Comparison of ENCODE assay signal across 9 cellular contexts in genomic region chr15:51874751-51875644, GRCh38. TPM values are rescaled to one million over a fixed set of nuclear protein-coding genes. Genes with fewer than 3 reads are reported as not detected.
DNase-seq lines count a peak whose midpoint lies in the region; ATAC-seq and TF ChIP-seq lines count a peak whose summit lies in the region.
"Had no signal": no experiment of that assay in that cellular context is flagged by ENCODE, and none has a peak within 500 bp of the region (broad histone marks: within the 10 kb centered on the region; RNA-seq: fewer than 3 reads in every experiment).

No MANE protein-coding gene starts in this region.

- DNase-seq in GM04503 (ENCODE audit: low read depth) (peak; percentile 92), foreskin keratinocyte (peak; percentile 98 to 99), sigmoid colon (peak; percentile 67), NCI-H1092 treated with DMSO at 0.1 percent for 48 hours (lab: John Stamatoyannopoulos, UW) (no peak), activated gamma-delta T cell treated with Interleukin-2 at 50 U/mL for 16 hours (no peak)
- DNase-seq: OCI-M1 had no signal

- peak; percentile 83 for ATAC-seq in SK-N-SH treated with all-trans-retinoic acid at 6 μM for 48 hours
- ATAC-seq in foreskin keratinocyte = peak; percentile 90
- ATAC-seq in HG02884 (IDR thresholded peaks at IDR 0.05; ENCODE audit: unreplicated experiment) = no peak
- ATAC-seq in HG03378 (IDR thresholded peaks at IDR 0.05; ENCODE audit: unreplicated experiment) = no peak

- no peak for TF ChIP-seq EP300 in sigmoid colon (IDR thresholded peaks at IDR 0.05)

- 29 to 65% methylated on average over 8 of the region's 8 CpGs for WGBS in sigmoid colon, 2 donors

- H3K27ac ChIP-seq in foreskin keratinocyte = peak overlapping the region; percentile 100
- H3K27ac ChIP-seq in sigmoid colon = peak overlapping the region; percentile 34 to 52 (median 41)

- TF ChIP-seq CTCF in foreskin keratinocyte (conservative IDR thresholded peaks at IDR 0.05) (no peak), sigmoid colon (IDR thresholded peaks at IDR 0.05) (no peak)

- no peak overlapping the region for H3K4me3 ChIP-seq in sigmoid colon

- peaks cover 0 to 24% (median 5%) of the 10 kb centered on the region in 4 donors for H3K36me3 ChIP-seq in sigmoid colon

- TF ChIP-seq POLR2A in sigmoid colon (IDR thresholded peaks at IDR 0.05) = no peak

- peaks cover 51% of the 10 kb centered on the region for H3K4me1 ChIP-seq in foreskin keratinocyte
- H3K4me1 ChIP-seq in sigmoid colon = peaks cover 0 to 32% (median 25%) of the 10 kb centered on the region in 4 donors

- intact Hi-C loops in sigmoid colon (cut with DNase I) = no loop called here

- H3K27me3 ChIP-seq in foreskin keratinocyte (no peaks in the 10 kb centered on the region), sigmoid colon (no peaks in the 10 kb centered on the region)

- H3K9me3 ChIP-seq in sigmoid colon = peaks cover 0 to 3% (median 0%) of the 10 kb centered on the region in 4 donors

TF ChIP-seq in SK-N-SH treated with all-trans-retinoic acid at 6 μM for 48 hours, 23 proteins besides CTCF, POLR2A, EP300 and RAD21:
- TF ChIP-seq ISL1 (CRISPR knock-in tag; IDR thresholded peaks at IDR 0.05) (peak; percentile 43), POU6F1 (CRISPR knock-in tag; IDR thresholded peaks at IDR 0.05; ENCODE audit: borderline replicate concordance, low read depth) (no peak), RARB (CRISPR knock-in tag; IDR thresholded peaks at IDR 0.05) (no peak)

RNA-seq across cellular contexts. Expression of gene TMOD3, which starts 45.5 kb away (rescaled TPM):
- 119 and 120 TPM in 2 replicates for total RNA-seq in foreskin keratinocyte
- 23.8 and 29.1 TPM in 2 replicates for polyA plus RNA-seq in foreskin keratinocyte
- total RNA-seq in sigmoid colon = 10 to 100 TPM; 10.7 to 17.9 (median 15.0) TPM
- 10 to 100 TPM; 13.2 to 23.1 (median 17.9) TPM for polyA plus RNA-seq in sigmoid colon

Comparison
In these comparisons a context has a peak if more than half of its experiments do, and no peak if none do; other contexts are left out.
1. DNase-seq: peak in GM04503 (single experiment), foreskin keratinocyte (2 of 2) and sigmoid colon (single experiment); none in NCI-H1092 treated with DMSO at 0.1 percent for 48 hours (single experiment) and activated gamma-delta T cell treated with Interleukin-2 at 50 U/mL for 16 hours (single experiment).
2. ATAC-seq: peak in SK-N-SH treated with all-trans-retinoic acid at 6 μM for 48 hours (single experiment) and foreskin keratinocyte (single experiment); none in HG02884 (single experiment) and HG03378 (single experiment).